Comparison of ENCODE assay signal across 8 cellular contexts in genomic region chr19:42282810-42283247, GRCh38. TPM values are rescaled to one million over a fixed set of nuclear protein-coding genes. Genes with fewer than 3 reads are reported as not detected.
DNase-seq lines count a peak whose midpoint lies in the region; TF ChIP-seq lines count a peak whose summit lies in the region.

No MANE protein-coding gene starts in this region.

- H3K4me2 ChIP-seq in OCI-LY7 (ENCODE audit: low read length) (peak overlapping the region; percentile 93), skeletal muscle satellite cell (ENCODE audit: low read length) (peak overlapping the region; percentile 98)

- no peaks in the 10 kb centered on the region for H3K9me2 ChIP-seq in OCI-LY7 (ENCODE audit: insufficient read depth, low read length)

- peaks cover 17% of the 10 kb centered on the region for H3K79me2 ChIP-seq in OCI-LY7 (ENCODE audit: insufficient read depth, low read depth, low read length)

- H2AFZ ChIP-seq in OCI-LY7 (ENCODE audit: low read length): no peak overlapping the region

- intact Hi-C loops in OCI-LY7 (cut with micrococcal nuclease; ENCODE audit: unreplicated experiment): loop anchor here (10.0 kb wide), 1 partner anchor 418 kb away; the partner anchor contains the start of gene RPS19

- DNase-seq in GM06990 (ENCODE audit: extremely low read depth, insufficient read length) (no peak), OCI-LY7 (ENCODE audit: low spot score) (no peak), foreskin fibroblast (no peak), cerebellar nuclear complex (lab: John Stamatoyannopoulos, UW) (no peak), NCI-H226 (no peak), NCI-H146 (lab: John Stamatoyannopoulos, UW) (no peak)
- no peak for DNase-seq in stimulated activated naive CD4-positive, alpha-beta T cell (lab: John Stamatoyannopoulos, UW)

- H3K4me1 ChIP-seq in OCI-LY7 (ENCODE audit: insufficient read depth, low read length, poor library complexity, severe bottlenecking): peaks cover 62% of the 10 kb centered on the region
- H3K4me1 ChIP-seq in skeletal muscle satellite cell (ENCODE audit: control insufficient read depth, insufficient read depth, low read length): peaks cover 60% of the 10 kb centered on the region

- H3K27ac ChIP-seq in OCI-LY7 (ENCODE audit: low read depth, low read length, poor library complexity, severe bottlenecking): peak overlapping the region; percentile 82

- H3K9me3 ChIP-seq in OCI-LY7 (ENCODE audit: low read length): no peaks in the 10 kb centered on the region
- H3K9me3 ChIP-seq in skeletal muscle satellite cell (replicated peaks; ENCODE audit: low read length): no peaks in the 10 kb centered on the region

- H3K36me3 ChIP-seq in GM06990 (ENCODE audit: control insufficient read depth, insufficient read depth, low read length) (peaks cover 9% of the 10 kb centered on the region), OCI-LY7 (ENCODE audit: insufficient read depth, low read length) (peaks cover 12% of the 10 kb centered on the region), skeletal muscle satellite cell (ENCODE audit: insufficient read depth, low read length) (peaks cover 12% of the 10 kb centered on the region)

- CTCF ChIA-PET in OCI-LY7 (lab: Charles Lee; ENCODE audit: unreplicated experiment): no interaction called here

- H3K9ac ChIP-seq in skeletal muscle satellite cell (ENCODE audit: low read depth, low read length): no peak overlapping the region

- no TSS peak for BruUV-seq in OCI-LY7 (replicated peaks; lab: Mats Ljungman, UMichigan)

- POLR2A ChIA-PET in OCI-LY7 (lab: Charles Lee): interaction anchor here (0.6 kb wide), 1 partner anchor 1018 kb away, joined by 3 read pairs; no protein-coding TSS in a partner anchor

- no peaks in the 10 kb centered on the region for H3K27me3 ChIP-seq in GM06990 (replicated peaks; ENCODE audit: control insufficient read depth, insufficient read depth, low read length)
- no peaks in the 10 kb centered on the region for H3K27me3 ChIP-seq in skeletal muscle satellite cell (ENCODE audit: control insufficient read depth, insufficient read depth, low read length)

- TF ChIP-seq CTCF in GM06990 (IDR thresholded peaks at IDR 0.05; ENCODE audit: insufficient read depth, low read length, poor library complexity, severe bottlenecking) (no peak), OCI-LY7 (conservative IDR thresholded peaks at IDR 0.05; ENCODE audit: low read length) (no peak), foreskin fibroblast (IDR thresholded peaks at IDR 0.05; ENCODE audit: low read depth, low read length) (no peak)

- H3K4me3 ChIP-seq in GM06990 (replicated peaks; ENCODE audit: low read depth, low read length) (peak overlapping the region; percentile 65), OCI-LY7 (ENCODE audit: low read depth, low read length, poor library complexity, severe bottlenecking) (peak overlapping the region; percentile 69), foreskin fibroblast (ENCODE audit: low read depth in 1 of 2, low read length in 2 of 2) (peak overlapping the region; percentile 42 to 48), skeletal muscle satellite cell (ENCODE audit: low read length) (peak overlapping the region; percentile 68)

- H4K20me1 ChIP-seq in OCI-LY7 (ENCODE audit: insufficient read depth, low read length): peaks cover 10% of the 10 kb centered on the region; the same call in 1 of the 2 replicates

RNA-seq across cellular contexts. Expression of gene CIC, which starts 13.8 kb away (rescaled TPM):
- 20.7 and 26.8 TPM in 2 replicates for total RNA-seq in OCI-LY7 (2014; rRNA removed; shearing (Covaris generic))
- 48.2 and 59.3 TPM in 2 replicates for total RNA-seq in OCI-LY7 (2022)
- 18.8 and 21.8 TPM in 2 replicates for total RNA-seq in skeletal muscle satellite cell (2012; rRNA removed)

RNA-seq across cellular contexts. Expression of gene PRR19, which starts 19.1 kb away (rescaled TPM):
- total RNA-seq in OCI-LY7 (2014; rRNA removed; shearing (Covaris generic)): 1.4 TPM in 1 of 2 replicates, not detected in the other
- 0.40 and 0.70 TPM in 2 replicates for total RNA-seq in OCI-LY7 (2022)
- total RNA-seq in skeletal muscle satellite cell (2012; rRNA removed): 0.66 and 1.3 TPM in 2 replicates

RNA-seq across cellular contexts. Expression of gene PAFAH1B3, which starts 19.6 kb away (rescaled TPM):
- total RNA-seq in OCI-LY7 (2014; rRNA removed; shearing (Covaris generic)): 54.9 and 62.1 TPM in 2 replicates
- 35.9 and 42.3 TPM in 2 replicates for total RNA-seq in OCI-LY7 (2022)
- total RNA-seq in skeletal muscle satellite cell (2012; rRNA removed): 9.9 and 14.0 TPM in 2 replicates

RNA-seq across cellular contexts. Expression of gene ERF, which starts 27.9 kb away (rescaled TPM):
- 22.1 and 26.7 TPM in 2 replicates for total RNA-seq in OCI-LY7 (2014; rRNA removed; shearing (Covaris generic))
- total RNA-seq in OCI-LY7 (2022): 33.5 and 36.6 TPM in 2 replicates
- total RNA-seq in skeletal muscle satellite cell (2012; rRNA removed): 26.6 and 46.1 TPM in 2 replicates

RNA-seq across cellular contexts. Expression of gene TMEM145, which starts 30.3 kb away (rescaled TPM):
- total RNA-seq in OCI-LY7 (2014; rRNA removed; shearing (Covaris generic)): not detected in 2 replicates
- 1.8 TPM in 2 replicates for total RNA-seq in OCI-LY7 (2022)
- total RNA-seq in skeletal muscle satellite cell (2012; rRNA removed): 2.0 TPM in 1 of 2 replicates, not detected in the other
